Comparison of ENCODE assay signal across 10 cellular contexts in genomic region chr2:85257359-85258193, GRCh38.
DNase-seq lines count a peak whose midpoint lies in the region; ATAC-seq, FAIRE-seq and TF ChIP-seq lines count a peak whose summit lies in the region.
"Had no signal": no experiment of that assay in that cellular context is flagged by ENCODE, and none has a peak within 500 bp of the region (broad histone marks: within the 10 kb centered on the region; RNA-seq: fewer than 3 reads in every experiment).

No MANE protein-coding gene starts in this region.

- H3K36me3 ChIP-seq in Panc1 (ENCODE audit: control insufficient read depth, insufficient read depth, low read length) (no peaks in the 10 kb centered on the region), endothelial cell of umbilical vein (ENCODE audit: control insufficient read depth in 2 of 2, extremely low read depth in 1 of 2, insufficient read depth in 2 of 2, low read length in 2 of 2) (no peaks in the 10 kb centered on the region), HAP-1 (replicated peaks) (no peaks in the 10 kb centered on the region)

- H3K9me1 ChIP-seq in endothelial cell of umbilical vein (replicated peaks; ENCODE audit: control insufficient read depth, extremely low read depth, insufficient read depth, low read length) = no peaks in the 10 kb centered on the region

- in situ Hi-C loops in Panc1 (cut with HindIII; ENCODE audit: low pct_unique_long_range_greater_than_20kb, low sequenced_read_pairs) (no loop called here), HAP-1 (cut with MboI; ENCODE audit: low sequenced_read_pairs) (no loop called here)

- POLR2A ChIA-PET in Panc1 (lab: Charles Lee) = interaction anchor here (1.0 kb wide), 1 partner anchor 9 kb away, joined by 3 read pairs; no protein-coding TSS in a partner anchor
- POLR2A ChIA-PET in endothelial cell of umbilical vein (lab: Charles Lee) = no interaction called here

- DNase-seq in Panc1 (ENCODE audit: low read depth, low spot score) = no peak
- DNase-seq in endothelial cell of umbilical vein (ENCODE audit: low read depth, low spot score) = peak; percentile 67
- DNase-seq in nephron progenitor cell = no peak
- no peak for DNase-seq in type B pancreatic cell (ENCODE audit: extremely low spot score, unreplicated experiment)
- DNase-seq in mucosa of gallbladder (ENCODE audit: low spot score) = no peak
- DNase-seq in NCI-H510A (lab: John Stamatoyannopoulos, UW) = no peak
- no peak for DNase-seq in HAP-1 (ENCODE audit: low spot score in 2 of 2)
- DNase-seq: activated CD8-positive, alpha-beta memory T cell treated with anti-CD3 and anti-CD28 coated beads, Interleukin-2, amount 50 U/mL, for 4 hours; foreskin melanocyte; T-helper 2 cell had no signal

- H2AFZ ChIP-seq in endothelial cell of umbilical vein (ENCODE audit: low read depth, low read length) = peak overlapping the region; percentile 73

- FAIRE-seq in endothelial cell of umbilical vein (lab: Jason Lieb, UNC) = peak; percentile 63

- dilution Hi-C loops in endothelial cell of umbilical vein (cut with MboI; ENCODE audit: extremely low pct_ligation_motif_present, low sequenced_read_pairs) = no loop called here

- H3K79me2 ChIP-seq in endothelial cell of umbilical vein (ENCODE audit: control insufficient read depth, insufficient read depth, low read length) = no peaks in the 10 kb centered on the region

- peak overlapping the region; percentile 63 for H3K4me2 ChIP-seq in endothelial cell of umbilical vein (ENCODE audit: insufficient read depth, low read length)

- H3K4me3 Mint-ChIP-seq in nephron progenitor cell = peak overlapping the region; percentile 20
- H3K4me3 Mint-ChIP-seq in type B pancreatic cell = peak overlapping the region; percentile 79

- H4K20me1 ChIP-seq in endothelial cell of umbilical vein (replicated peaks; ENCODE audit: control insufficient read depth, extremely low read depth, insufficient read depth, low read length) = no peaks in the 10 kb centered on the region

- H3K9me3 ChIP-seq in Panc1 (ENCODE audit: control insufficient read depth, insufficient read depth, low read depth, low read length) = no peaks in the 10 kb centered on the region
- H3K9me3 ChIP-seq in endothelial cell of umbilical vein (replicated peaks; ENCODE audit: control insufficient read depth, insufficient read depth, low read length) = no peaks in the 10 kb centered on the region
- no peaks in the 10 kb centered on the region for H3K9me3 ChIP-seq in HAP-1

- H3K27me3 ChIP-seq in Panc1 (ENCODE audit: control insufficient read depth, insufficient read depth, low read length) (no peaks in the 10 kb centered on the region), endothelial cell of umbilical vein (ENCODE audit: control insufficient read depth in 2 of 2, insufficient read depth in 2 of 2, low read length in 2 of 2) (no peaks in the 10 kb centered on the region), HAP-1 (ENCODE audit: low read depth) (no peaks in the 10 kb centered on the region)

- peak overlapping the region; percentile 52 for H3K27ac Mint-ChIP-seq in nephron progenitor cell
- peak overlapping the region; percentile 95 for H3K27ac Mint-ChIP-seq in type B pancreatic cell

- H3K4me3 ChIP-seq in Panc1 (ENCODE audit: low read depth in 2 of 2, low read length in 2 of 2) (no peak overlapping the region), endothelial cell of umbilical vein (replicated peaks in 1 of 3; ENCODE audit: insufficient read depth in 1 of 3, low read depth in 1 of 3, low read length in 3 of 3) (no peak overlapping the region), HAP-1 (no peak overlapping the region)

- H3K9ac ChIP-seq in endothelial cell of umbilical vein (replicated peaks; ENCODE audit: extremely low read depth, insufficient read depth, low read length) = no peak overlapping the region

- BruUV-seq in Panc1 (replicated peaks; lab: Mats Ljungman, UMichigan) = no TSS peak
- BruUV-seq in endothelial cell of umbilical vein (replicated peaks; lab: Mats Ljungman, UMichigan) = no TSS peak

- H3K27ac ChIP-seq in Panc1 (ENCODE audit: low read length) (peak overlapping the region; percentile 93), endothelial cell of umbilical vein (ENCODE audit: insufficient read depth, low read depth, low read length) (peak overlapping the region; percentile 55)

- H3K36me3 Mint-ChIP-seq in nephron progenitor cell (ENCODE audit: low read depth) = peaks cover 19% of the 10 kb centered on the region
- peaks cover 13% of the 10 kb centered on the region for H3K36me3 Mint-ChIP-seq in type B pancreatic cell

- TF ChIP-seq POLR2A in endothelial cell of umbilical vein (IDR thresholded peaks at IDR 0.05; ENCODE audit: low read depth, low read length) = no peak

- ATAC-seq in Panc1 = 0 out of 2 replicates have a peak, but pooled peaks have one; percentile 18

- H3K4me1 Mint-ChIP-seq in nephron progenitor cell (peaks cover 87% of the 10 kb centered on the region), type B pancreatic cell (ENCODE audit: unreplicated experiment) (peaks cover 75% of the 10 kb centered on the region)

- CTCF ChIA-PET in Panc1 (lab: Charles Lee) = interaction anchor here (1.5 kb wide), 1 partner anchor 9 kb away, joined by 6 read pairs; no protein-coding TSS in a partner anchor
- CTCF ChIA-PET in endothelial cell of umbilical vein (lab: Charles Lee) = interaction anchor here (0.8 to 3.6 kb wide), 6 partner anchors 8 to 127 kb away, joined by 3 to 25 read pairs (median 6); partner anchors contain the start of gene TCF7L1

- H3K9me3 Mint-ChIP-seq in nephron progenitor cell = no peaks in the 10 kb centered on the region
- H3K9me3 Mint-ChIP-seq in type B pancreatic cell = no peaks in the 10 kb centered on the region

- TF ChIP-seq CTCF in Panc1 (IDR thresholded peaks at IDR 0.05) = no peak
- no peak for TF ChIP-seq CTCF in endothelial cell of umbilical vein (IDR thresholded peaks at IDR 0.05; ENCODE audit: extremely low read depth in 1 of 2, insufficient read depth in 1 of 2, low read depth in 1 of 2, low read length in 2 of 2)
- no peak for TF ChIP-seq CTCF in nephron progenitor cell (IDR thresholded peaks at IDR 0.05)
- no peak for TF ChIP-seq CTCF in type B pancreatic cell (conservative IDR thresholded peaks at IDR 0.05)

- intact Hi-C loops in Panc1 (cut with micrococcal nuclease; ENCODE audit: unreplicated experiment) = no loop called here
- intact Hi-C loops in endothelial cell of umbilical vein (cut with micrococcal nuclease) = loop anchor here (1.0 kb wide), 1 partner anchor 9 kb away; no protein-coding TSS in a partner anchor

- H3K27me3 Mint-ChIP-seq in nephron progenitor cell (ENCODE audit: low read depth, poor library complexity) (peaks cover 4% of the 10 kb centered on the region), type B pancreatic cell (no peaks in the 10 kb centered on the region)

- H3K4me1 ChIP-seq in Panc1 (ENCODE audit: control insufficient read depth, insufficient read depth, low read length) (peaks cover 85% of the 10 kb centered on the region), endothelial cell of umbilical vein (ENCODE audit: control insufficient read depth, extremely low read depth, insufficient read depth, low read length) (peaks cover 27% of the 10 kb centered on the region), HAP-1 (peaks cover 55% of the 10 kb centered on the region)

TF ChIP-seq in endothelial cell of umbilical vein, 7 proteins besides CTCF, POLR2A, EP300 and RAD21:
- no peak for TF ChIP-seq MAX (IDR thresholded peaks at IDR 0.05; ENCODE audit: insufficient read depth, insufficient read length)
- peak; percentile 69 for TF ChIP-seq GATA2 (IDR thresholded peaks at IDR 0.05; ENCODE audit: insufficient read depth, insufficient read length, low read depth, low read length)
- TF ChIP-seq POLR2AphosphoS5 (IDR thresholded peaks at IDR 0.05; ENCODE audit: insufficient read depth, low read depth, low read length) = peak; percentile 31
- no peak for TF ChIP-seq MYC (IDR thresholded peaks at IDR 0.05; ENCODE audit: low read depth, low read length)
- TF ChIP-seq EZH2 (IDR thresholded peaks at IDR 0.05; ENCODE audit: borderline replicate concordance, low read depth, low read length, severe bottlenecking) = no peak
- peak; percentile 39 for TF ChIP-seq JUN (IDR thresholded peaks at IDR 0.05; ENCODE audit: borderline replicate concordance, insufficient read depth, insufficient read length, low read depth)
- TF ChIP-seq FOS (IDR thresholded peaks at IDR 0.05; ENCODE audit: borderline replicate concordance, insufficient read depth, low read length) = peak; percentile 43
